Comparison of ENCODE assay signal across 8 cellular contexts in the genomic region with DNA sequence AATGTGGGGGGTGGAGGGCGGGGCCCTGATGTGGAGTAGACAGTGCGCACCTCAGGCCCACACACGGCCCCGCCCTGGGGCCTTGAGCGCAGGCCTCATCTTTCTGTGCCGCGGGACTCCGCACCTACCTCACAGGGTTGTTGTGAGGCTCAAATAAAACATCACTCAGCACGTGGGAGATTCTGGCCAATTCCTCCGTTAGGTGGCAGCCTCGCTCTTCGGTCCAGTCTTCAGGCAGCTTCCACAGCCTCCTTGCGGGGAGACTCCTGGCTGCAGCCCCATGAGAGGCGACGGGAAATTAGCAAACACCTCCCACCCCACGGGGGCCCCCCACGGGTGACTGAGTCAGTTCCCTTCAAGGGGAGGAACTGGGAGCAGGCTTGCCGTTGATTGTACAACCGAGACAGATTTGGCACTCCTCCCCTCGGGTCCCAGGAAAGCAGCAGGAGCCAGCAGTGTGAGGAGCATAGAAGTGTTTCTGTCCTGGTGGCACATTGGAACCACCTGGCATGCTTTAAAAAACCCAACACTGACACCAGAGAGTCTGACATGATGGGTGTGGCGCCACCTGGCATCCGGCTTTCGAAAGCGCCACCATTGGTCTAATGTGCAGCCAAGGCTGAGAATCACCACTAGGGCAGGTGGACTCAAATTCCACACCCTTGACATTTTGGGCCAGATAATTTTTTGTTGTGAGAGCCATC. TPM values are rescaled to one million over a fixed set of nuclear protein-coding genes. Genes with fewer than 3 reads are reported as not detected.
DNase-seq lines count a peak whose midpoint lies in the region; ATAC-seq and TF ChIP-seq lines count a peak whose summit lies in the region.

No MANE protein-coding gene starts in this region.

- no peaks in the 10 kb centered on the region for H3K27me3 Mint-ChIP-seq in activated CD4-positive, alpha-beta T cell treated with anti-CD3 and anti-CD28 coated beads, Interleukin-2, amount 10 ng/mL, durations not matched to agents 24 days and 14 days

- H3K27ac Mint-ChIP-seq in activated CD4-positive, alpha-beta T cell treated with anti-CD3 and anti-CD28 coated beads, Interleukin-2, amount 10 ng/mL, durations not matched to agents 24 days and 14 days: no peak overlapping the region

- TF ChIP-seq CTCF in choroid plexus epithelial cell (conservative IDR thresholded peaks at IDR 0.05; ENCODE audit: low read depth, low read length): peak; percentile 72

- peak; percentile 61 for ATAC-seq in Right ventricle myocardium inferior
- no peak for ATAC-seq in GM19395 (IDR thresholded peaks at IDR 0.05; ENCODE audit: unreplicated experiment)

- no peak overlapping the region for H3K4me3 Mint-ChIP-seq in activated CD4-positive, alpha-beta T cell treated with anti-CD3 and anti-CD28 coated beads, Interleukin-2, amount 10 ng/mL, durations not matched to agents 24 days and 14 days

- DNase-seq in Right ventricle myocardium inferior (ENCODE audit: missing footprints) (no peak), cardiac septum (ENCODE audit: low spot score) (no peak), NCI-H526 (lab: John Stamatoyannopoulos, UW) (peak; percentile 53 to 77), choroid plexus epithelial cell (ENCODE audit: low read depth) (peak; percentile 87), lung microvascular endothelial cell (ENCODE audit: low read depth in 2 of 2) (peak; percentile 47 to 58), SK-N-DZ (ENCODE audit: low spot score) (no peak)
- no peak for DNase-seq in activated CD4-positive, alpha-beta T cell treated with anti-CD3 and anti-CD28 coated beads, Interleukin-2, amount 10 ng/mL, durations not matched to agents 24 days and 14 days

- H3K4me3 ChIP-seq in choroid plexus epithelial cell (ENCODE audit: low read depth, low read length): peak overlapping the region; percentile 6

- intact Hi-C loops in Right ventricle myocardium inferior (cut with DNase I) (no loop called here), cardiac septum (cut with DNase I) (no loop called here)
- intact Hi-C loops in activated CD4-positive, alpha-beta T cell treated with anti-CD3 and anti-CD28 coated beads, Interleukin-2, amount 10 ng/mL, durations not matched to agents 24 days and 14 days (cut with micrococcal nuclease): loop anchor here (10.0 kb wide), 1 partner anchor 756 kb away; no protein-coding TSS in a partner anchor

- no peaks in the 10 kb centered on the region for H3K9me3 Mint-ChIP-seq in activated CD4-positive, alpha-beta T cell treated with anti-CD3 and anti-CD28 coated beads, Interleukin-2, amount 10 ng/mL, durations not matched to agents 24 days and 14 days

- H3K4me1 Mint-ChIP-seq in activated CD4-positive, alpha-beta T cell treated with anti-CD3 and anti-CD28 coated beads, Interleukin-2, amount 10 ng/mL, durations not matched to agents 24 days and 14 days: peaks cover 18% of the 10 kb centered on the region

- peaks cover 26% of the 10 kb centered on the region for H3K36me3 Mint-ChIP-seq in activated CD4-positive, alpha-beta T cell treated with anti-CD3 and anti-CD28 coated beads, Interleukin-2, amount 10 ng/mL, durations not matched to agents 24 days and 14 days (ENCODE audit: low read depth)

RNA-seq across cellular contexts. Expression of a gene that starts 7.6 kb away (rescaled TPM):
- total RNA-seq in Right ventricle myocardium inferior (9.4 TPM), cardiac septum (7.0 TPM), lung microvascular endothelial cell (2.0 and 4.4 TPM in 2 replicates)
- 25.1 and 26.8 TPM in 2 replicates for total RNA-seq in activated CD4-positive, alpha-beta T cell treated with anti-CD3 and anti-CD28 coated beads, Interleukin-2, amount 10 ng/mL, durations not matched to agents 24 days and 14 days
- 11.8 and 12.7 TPM in 2 replicates for polyA plus RNA-seq in SK-N-DZ (2014; cell fraction: cytosol; rRNA removed)
- 13.3 and 17.6 TPM in 2 replicates for polyA plus RNA-seq in SK-N-DZ (2014; cell fraction: nucleus; rRNA removed)

RNA-seq across cellular contexts. Expression of a gene that starts 17.3 kb away (rescaled TPM):
- total RNA-seq in Right ventricle myocardium inferior (15.7 TPM), cardiac septum (15.3 TPM), lung microvascular endothelial cell (5.2 and 5.8 TPM in 2 replicates)
- 17.9 and 18.0 TPM in 2 replicates for total RNA-seq in activated CD4-positive, alpha-beta T cell treated with anti-CD3 and anti-CD28 coated beads, Interleukin-2, amount 10 ng/mL, durations not matched to agents 24 days and 14 days
- 12.3 and 12.5 TPM in 2 replicates for polyA plus RNA-seq in SK-N-DZ (2014; cell fraction: cytosol; rRNA removed)
- 25.5 and 34.7 TPM in 2 replicates for polyA plus RNA-seq in SK-N-DZ (2014; cell fraction: nucleus; rRNA removed)

Comparison
In these comparisons a context has a peak if more than half of its experiments do, and no peak if none do; other contexts are left out.
1. DNase-seq: peak in NCI-H526 (2 of 2), choroid plexus epithelial cell (single experiment) and lung microvascular endothelial cell (2 of 2); none in Right ventricle myocardium inferior (single experiment), cardiac septum (single experiment), activated CD4-positive, alpha-beta T cell treated with anti-CD3 and anti-CD28 coated beads, Interleukin-2, amount 10 ng/mL, durations not matched to agents 24 days and 14 days (single experiment) and SK-N-DZ (single experiment).